Comparison of ENCODE assay signal across 1 cellular context in genomic region chr10:127971973-127972615, GRCh38.
TF ChIP-seq lines count a peak whose summit lies in the region.

No MANE protein-coding gene starts in this region.

TF ChIP-seq in HepG2, 621 proteins besides CTCF, POLR2A, EP300 and RAD21:
- TF ChIP-seq MNT (IDR thresholded peaks at IDR 0.05) (peak; percentile 84), ZNF570 (CRISPR knock-in tag; IDR thresholded peaks at IDR 0.05; ENCODE audit: borderline replicate concordance) (no peak), RAD51 (IDR thresholded peaks at IDR 0.05; ENCODE audit: borderline replicate concordance) (peak; percentile 57; the same call in 1 of the 2 replicates)
- TF ChIP-seq, protein P1, sequence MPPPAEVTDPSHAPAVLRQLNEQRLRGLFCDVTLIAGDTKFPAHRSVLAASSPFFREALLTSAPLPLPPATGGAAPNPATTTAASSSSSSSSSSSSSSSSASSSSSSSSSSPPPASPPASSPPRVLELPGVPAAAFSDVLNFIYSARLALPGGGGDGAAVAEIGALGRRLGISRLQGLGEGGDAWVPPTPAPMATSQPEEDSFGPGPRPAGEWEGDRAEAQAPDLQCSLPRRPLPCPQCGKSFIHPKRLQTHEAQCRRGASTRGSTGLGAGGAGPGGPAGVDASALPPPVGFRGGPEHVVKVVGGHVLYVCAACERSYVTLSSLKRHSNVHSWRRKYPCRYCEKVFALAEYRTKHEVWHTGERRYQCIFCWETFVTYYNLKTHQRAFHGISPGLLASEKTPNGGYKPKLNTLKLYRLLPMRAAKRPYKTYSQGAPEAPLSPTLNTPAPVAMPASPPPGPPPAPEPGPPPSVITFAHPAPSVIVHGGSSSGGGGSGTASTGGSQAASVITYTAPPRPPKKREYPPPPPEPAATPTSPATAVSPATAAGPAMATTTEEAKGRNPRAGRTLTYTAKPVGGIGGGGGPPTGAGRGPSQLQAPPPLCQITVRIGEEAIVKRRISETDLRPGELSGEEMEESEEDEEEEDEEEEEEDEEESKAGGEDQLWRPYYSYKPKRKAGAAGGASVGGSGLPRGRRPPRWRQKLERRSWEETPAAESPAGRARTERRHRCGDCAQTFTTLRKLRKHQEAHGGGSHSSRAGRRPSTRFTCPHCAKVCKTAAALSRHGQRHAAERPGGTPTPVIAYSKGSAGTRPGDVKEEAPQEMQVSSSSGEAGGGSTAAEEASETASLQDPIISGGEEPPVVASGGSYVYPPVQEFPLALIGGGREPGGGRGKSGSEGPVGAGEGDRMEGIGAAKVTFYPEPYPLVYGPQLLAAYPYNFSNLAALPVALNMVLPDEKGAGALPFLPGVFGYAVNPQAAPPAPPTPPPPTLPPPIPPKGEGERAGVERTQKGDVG (CRISPR knock-in tag; IDR thresholded peaks at IDR 0.05; ENCODE audit: borderline replicate concordance) = no peak
